Comparison of ENCODE assay signal across 1 cellular context in genomic region chr18:45723921-45724320, GRCh38.
TF ChIP-seq lines count a peak whose summit lies in the region.

TSS of gene SLC14A1 (plus strand) at chr18:45724181. CDS start at chr18:45730321, 6,140 bp downstream.

TF ChIP-seq in IMR-90, 13 proteins besides CTCF, POLR2A, EP300 and RAD21:
- TF ChIP-seq FOS (IDR thresholded peaks at IDR 0.05; ENCODE audit: low read depth, low read length) (no peak), MXI1 (IDR thresholded peaks at IDR 0.05; ENCODE audit: borderline replicate concordance, low read depth, low read length) (no peak), ELK1 (IDR thresholded peaks at IDR 0.05; ENCODE audit: borderline replicate concordance, low read depth, low read length) (no peak), NFE2L2 (IDR thresholded peaks at IDR 0.05; ENCODE audit: low read depth, low read length) (no peak), USF2 (IDR thresholded peaks at IDR 0.05; ENCODE audit: low read depth, low read length) (no peak), BHLHE40 (IDR thresholded peaks at IDR 0.05; ENCODE audit: low read depth, low read length) (no peak), RCOR1 (IDR thresholded peaks at IDR 0.05; ENCODE audit: insufficient replicate concordance, low read length) (no peak), SMC3 (IDR thresholded peaks at IDR 0.05; ENCODE audit: low read depth, low read length) (no peak), MAFK (IDR thresholded peaks at IDR 0.05; ENCODE audit: low read depth, low read length) (no peak), RFX5 (IDR thresholded peaks at IDR 0.05; ENCODE audit: low read depth, low read length) (no peak)
